Comparison of ENCODE assay signal across 14 cellular contexts in the genomic region with DNA sequence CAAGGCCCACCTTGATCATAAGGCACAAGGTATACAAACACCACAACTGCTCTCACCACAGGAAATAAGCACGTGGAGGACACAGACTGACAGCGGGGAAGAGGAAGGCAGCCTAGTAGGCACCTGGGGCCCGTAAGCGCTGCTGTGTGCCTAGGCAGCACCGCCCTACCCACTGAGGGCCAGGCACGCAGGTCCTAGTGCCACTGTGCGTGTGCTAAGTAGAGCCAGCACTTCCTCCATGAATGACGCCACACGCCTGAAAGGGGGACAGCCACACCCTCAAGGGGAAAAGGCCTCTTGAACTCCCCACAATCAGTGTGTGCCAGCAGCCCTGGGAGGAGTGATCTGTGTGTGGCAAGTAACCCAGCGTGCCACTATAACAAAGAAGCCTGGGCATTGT.
"Had no signal": no experiment of that assay in that cellular context is flagged by ENCODE, and none has a peak within 500 bp of the region (broad histone marks: within the 10 kb centered on the region; RNA-seq: fewer than 3 reads in every experiment).

No MANE protein-coding gene starts in this region.

- DNase-seq: activated CD4-positive, alpha-beta T cell treated with anti-CD3 and anti-CD28 coated beads, Interleukin-2, amount 50 U/mL, for 1 hour; activated CD8-positive, alpha-beta memory T cell treated with anti-CD3 and anti-CD28 coated beads for 24 hours; activated naive CD4-positive, alpha-beta T cell treated with anti-CD3 and anti-CD28 coated beads for 36 hours; activated T-cell treated with anti-CD3 and anti-CD28 coated beads for 4 hours; effector CD8-positive, alpha-beta T cell; foreskin melanocyte; naive B cell; stimulated activated CD4-positive, alpha-beta T cell treated with anti-CD3 and anti-CD28 coated beads, Interleukin-12 subunit alpha, Interleukin-12 subunit beta, amount 100 ng/mL, for 4 hours; stimulated activated CD4-positive, alpha-beta T cell treated with anti-CD3 and anti-CD28 coated beads, Interleukin-2, amount 100 ng/mL, for 24 hours; T-helper 2 cell; thyroid gland had no signal

- FAIRE-seq: TTC549 had no signal

- H2AFZ ChIP-seq: parathyroid adenoma had no signal

- H3K36me3 ChIP-seq: vagina had no signal

- H3K4me1 ChIP-seq: parathyroid adenoma, vagina had no signal

- H3K27ac ChIP-seq: parathyroid adenoma, thyroid gland, vagina had no signal

- H3K9ac ChIP-seq: parathyroid adenoma had no signal

- H3K79me2 ChIP-seq: parathyroid adenoma had no signal

- H3K27me3 ChIP-seq: thyroid gland, vagina had no signal

- H3K4me3 ChIP-seq: thyroid gland, vagina had no signal

- H3K9me3 ChIP-seq: thyroid gland, vagina had no signal
